Comparison of ENCODE assay signal across 9 cellular contexts in the genomic region with DNA sequence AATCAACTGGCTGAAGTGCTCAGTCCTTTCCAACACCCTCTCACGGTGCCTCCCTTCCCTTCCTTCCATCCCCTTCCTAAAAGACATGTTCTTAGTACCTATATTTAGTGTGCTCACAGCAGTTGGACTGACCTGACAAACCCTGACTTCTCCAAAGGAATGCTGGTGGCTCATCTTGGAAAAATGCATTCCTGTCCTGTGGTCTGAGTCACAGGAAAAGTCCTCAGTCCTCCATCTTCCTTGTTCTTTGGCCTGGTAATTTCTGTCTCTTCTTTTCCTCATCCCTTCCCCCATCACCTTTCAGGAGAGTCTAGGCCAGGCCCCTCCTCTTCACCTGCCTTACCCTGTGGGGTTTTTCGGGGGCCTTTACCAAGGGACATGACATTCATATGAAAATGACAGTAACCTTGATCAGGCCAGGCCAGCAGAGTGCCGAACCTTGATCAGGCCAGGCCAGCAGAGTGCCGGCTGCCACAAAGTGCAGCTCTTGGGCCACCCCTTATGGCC. TPM values are rescaled to one million over a fixed set of nuclear protein-coding genes. Genes with fewer than 3 reads are reported as not detected.
DNase-seq lines count a peak whose midpoint lies in the region; ATAC-seq and TF ChIP-seq lines count a peak whose summit lies in the region.
"Had no signal": no experiment of that assay in that cellular context is flagged by ENCODE, and none has a peak within 500 bp of the region (broad histone marks: within the 10 kb centered on the region; RNA-seq: fewer than 3 reads in every experiment).

No MANE protein-coding gene starts in this region.

- H3K4me3 Mint-ChIP-seq in activated naive CD4-positive, alpha-beta T cell treated with anti-CD3 and anti-CD28 coated beads, Interleukin-2, amount 10 ng/mL, durations not matched to agents 7 days and 5 days, result no peak overlapping the region

- peaks cover 9% of the 10 kb centered on the region for H3K27me3 Mint-ChIP-seq in activated naive CD4-positive, alpha-beta T cell treated with anti-CD3 and anti-CD28 coated beads, Interleukin-2, amount 10 ng/mL, durations not matched to agents 7 days and 5 days

- DNase-seq in HPDE6-E6E7 (ENCODE audit: extremely low spot score) (peak; percentile 74), astrocyte of the spinal cord (ENCODE audit: low read depth, low spot score) (peak; percentile 90), thyroid gland (no peak), NCI-H1436 (lab: John Stamatoyannopoulos, UW) (no peak)
- DNase-seq in activated naive CD4-positive, alpha-beta T cell treated with anti-CD3 and anti-CD28 coated beads, Interleukin-2, amount 10 ng/mL, durations not matched to agents 7 days and 5 days, result no peak
- DNase-seq: NCI-H2029 treated with DMSO at 0.1 percent for 48 hours; stimulated activated naive CD8-positive, alpha-beta T cell treated with anti-CD3 and anti-CD28 coated beads, Interleukin-15, Interleukin-2, amounts not matched to agents 100 U/mL and 50 U/mL, for 24 hours had no signal

- no peaks in the 10 kb centered on the region for H3K9me3 Mint-ChIP-seq in activated naive CD4-positive, alpha-beta T cell treated with anti-CD3 and anti-CD28 coated beads, Interleukin-2, amount 10 ng/mL, durations not matched to agents 7 days and 5 days

- H3K27me3 ChIP-seq in iPS-18a (ENCODE audit: control insufficient read depth, insufficient read depth, low read length) (no peaks in the 10 kb centered on the region), thyroid gland (no peaks in the 10 kb centered on the region)

- H3K4me1 Mint-ChIP-seq in activated naive CD4-positive, alpha-beta T cell treated with anti-CD3 and anti-CD28 coated beads, Interleukin-2, amount 10 ng/mL, durations not matched to agents 7 days and 5 days, result peaks cover 20% of the 10 kb centered on the region

- H3K4me3 ChIP-seq in astrocyte of the spinal cord (ENCODE audit: low read depth, low read length) (no peak overlapping the region), iPS-18a (ENCODE audit: low read length) (peak overlapping the region; percentile 29), thyroid gland (replicated peaks in 1 of 3) (no peak overlapping the region)

- peaks cover 19% of the 10 kb centered on the region for H3K4me1 ChIP-seq in iPS-18a (ENCODE audit: control insufficient read depth, low read depth, low read length)
- peaks cover 52 to 63% of the 10 kb centered on the region in 2 donors for H3K4me1 ChIP-seq in thyroid gland

- no peak for TF ChIP-seq CTCF in astrocyte of the spinal cord (IDR thresholded peaks at IDR 0.05; ENCODE audit: low read depth, low read length)
- no peak for TF ChIP-seq CTCF in thyroid gland (IDR thresholded peaks at IDR 0.05)

- peaks cover 4% of the 10 kb centered on the region for H3K36me3 Mint-ChIP-seq in activated naive CD4-positive, alpha-beta T cell treated with anti-CD3 and anti-CD28 coated beads, Interleukin-2, amount 10 ng/mL, durations not matched to agents 7 days and 5 days

- H3K36me3 ChIP-seq in iPS-18a (ENCODE audit: control insufficient read depth, low read depth, low read length) (peaks cover 29% of the 10 kb centered on the region), thyroid gland (peaks cover 25 to 40% of the 10 kb centered on the region in 2 donors)

- peak overlapping the region; percentile 46 for H3K27ac ChIP-seq in iPS-18a (ENCODE audit: low read length)
- H3K27ac ChIP-seq in thyroid gland, result peak overlapping the region; percentile 15 to 100 (median 97)

- CTCF ChIA-PET in activated naive CD4-positive, alpha-beta T cell treated with anti-CD3 and anti-CD28 coated beads, Interleukin-2, amount 10 ng/mL, durations not matched to agents 7 days and 5 days (lab: Charles Lee), result no interaction called here

- in situ Hi-C loops in astrocyte of the spinal cord (cut with HindIII; ENCODE audit: low sequenced_read_pairs), result no loop called here

- H3K9me3 ChIP-seq in iPS-18a (ENCODE audit: control insufficient read depth, low read depth, low read length) (no peaks in the 10 kb centered on the region), thyroid gland (no peaks in the 10 kb centered on the region)

- peak overlapping the region; percentile 6 for H3K9ac ChIP-seq in iPS-18a (ENCODE audit: low read length)

- no peak overlapping the region for H3K27ac Mint-ChIP-seq in activated naive CD4-positive, alpha-beta T cell treated with anti-CD3 and anti-CD28 coated beads, Interleukin-2, amount 10 ng/mL, durations not matched to agents 7 days and 5 days

- WGBS in thyroid gland, 2 donors, result 75 to 81% methylated on average over 4 of the region's 4 CpGs

- TF ChIP-seq POLR2A in thyroid gland (IDR thresholded peaks at IDR 0.05), result no peak

- intact Hi-C loops in thyroid gland (cut with DNase I), result no loop called here

- no peak for ATAC-seq in HG03457 (IDR thresholded peaks at IDR 0.05; ENCODE audit: unreplicated experiment)
- ATAC-seq: stimulated activated naive CD8-positive, alpha-beta T cell treated with anti-CD3 and anti-CD28 coated beads, Interleukin-15, Interleukin-2, amounts not matched to agents 100 U/mL and 50 U/mL, for 24 hours had no signal

RNA-seq across cellular contexts. Expression of a gene that starts 7.2 kb away (rescaled TPM):
- 100 to 1,000 TPM; 310 to 509 (median 429) TPM for total RNA-seq in thyroid gland

Comparison
In these comparisons a context has a peak if more than half of its experiments do, and no peak if none do; other contexts are left out.
1. DNase-seq: peak in HPDE6-E6E7 (single experiment) and astrocyte of the spinal cord (single experiment); none in thyroid gland (0 of 2), activated naive CD4-positive, alpha-beta T cell treated with anti-CD3 and anti-CD28 coated beads, Interleukin-2, amount 10 ng/mL, durations not matched to agents 7 days and 5 days (single experiment) and NCI-H1436 (single experiment).